17 cellular contexts compared by ENCODE assay signal in genomic region chr22:28147401-28147800, GRCh38.
"Had no signal": no experiment of that assay in that cellular context is flagged by ENCODE, and none has a peak within 500 bp of the region (broad histone marks: within the 10 kb centered on the region; RNA-seq: fewer than 3 reads in every experiment).

No MANE protein-coding gene starts in this region.

- ATAC-seq: heart right ventricle; naive thymus-derived CD8-positive, alpha-beta T cell had no signal

- H3K4me3 ChIP-seq: heart right ventricle, right atrium auricular region, stomach, upper lobe of left lung, uterus had no signal

- H3K9me3 Mint-ChIP-seq: naive thymus-derived CD8-positive, alpha-beta T cell had no signal

- H3K9me3 ChIP-seq: heart right ventricle, right atrium auricular region, stomach, upper lobe of left lung, uterus had no signal

- H3K27me3 ChIP-seq: dorsolateral prefrontal cortex, heart right ventricle, right atrium auricular region, stomach, upper lobe of left lung, uterus had no signal

- DNase-seq: cortex of kidney; dorsolateral prefrontal cortex; effector CD8-positive, alpha-beta T cell; heart right ventricle; kidney glomerular epithelial cell; mesendoderm; naive thymus-derived CD8-positive, alpha-beta T cell; posterior cingulate gyrus; small intestine; stimulated activated CD4-positive, alpha-beta T cell treated with anti-CD3 and anti-CD28 coated beads, Interleukin-12 subunit alpha, Interleukin-12 subunit beta, amount 100 ng/mL, for 4 hours; stimulated activated naive CD4-positive, alpha-beta T cell; stomach; upper lobe of left lung; uterus had no signal

- H3K27ac ChIP-seq: right atrium auricular region, stomach, upper lobe of left lung, uterus had no signal

- FAIRE-seq: frontal cortex, islet of Langerhans, small intestine had no signal

- H3K36me3 Mint-ChIP-seq: naive thymus-derived CD8-positive, alpha-beta T cell had no signal

- H3K27ac Mint-ChIP-seq: naive thymus-derived CD8-positive, alpha-beta T cell had no signal

- H3K4me3 Mint-ChIP-seq: naive thymus-derived CD8-positive, alpha-beta T cell had no signal

- H3K36me3 ChIP-seq: heart right ventricle, right atrium auricular region, stomach, upper lobe of left lung, uterus had no signal

- H3K4me1 ChIP-seq: right atrium auricular region had no signal
